ENCODE assay signal across 16 cellular contexts in genomic region chr13:112779856-112780604, GRCh38.
DNase-seq lines count a peak whose midpoint lies in the region.
"Had no signal": no experiment of that assay in that cellular context is flagged by ENCODE, and none has a peak within 500 bp of the region (broad histone marks: within the 10 kb centered on the region; RNA-seq: fewer than 3 reads in every experiment).

No MANE protein-coding gene starts in this region.

- H4K8ac ChIP-seq in trophoblast cell (ENCODE audit: low read depth, low read length), result no peak overlapping the region

- H4K12ac ChIP-seq in trophoblast cell (ENCODE audit: low read depth, low read length), result no peak overlapping the region

- no peak overlapping the region for H3K4me3 ChIP-seq in trophoblast cell (ENCODE audit: low read depth, low read length)

- no peak overlapping the region for H2AFZ ChIP-seq in trophoblast cell (ENCODE audit: insufficient read depth, low read length, poor library complexity)

- H3K9me3 ChIP-seq in trophoblast cell (ENCODE audit: insufficient read depth, low read depth, low read length), result no peaks in the 10 kb centered on the region

- H3K27me3 ChIP-seq in trophoblast cell (ENCODE audit: insufficient read depth, low read length), result no peaks in the 10 kb centered on the region

- H2AK5ac ChIP-seq in trophoblast cell (ENCODE audit: low read length), result no peak overlapping the region

- no peak overlapping the region for H3K9ac ChIP-seq in trophoblast cell (ENCODE audit: low read length)

- H3K4me1 ChIP-seq in trophoblast cell (ENCODE audit: control insufficient read depth in 1 of 2, insufficient read depth in 2 of 2, low read length in 2 of 2), result peaks cover 23 to 30% of the 10 kb centered on the region in 2 experiments

- no peak overlapping the region for H3K4me2 ChIP-seq in trophoblast cell (ENCODE audit: low read length)

- H3K14ac ChIP-seq in trophoblast cell (ENCODE audit: low read length), result no peak overlapping the region

- peak overlapping the region; percentile 13 for H4K91ac ChIP-seq in trophoblast cell (ENCODE audit: low read depth, low read length)

- peak overlapping the region; percentile 15 for H3K18ac ChIP-seq in trophoblast cell (ENCODE audit: low read length)

- WGBS in trophoblast cell (ENCODE audit: extremely low coverage, insufficient coverage, insufficient read length), result no CpG with 5 or more reads among the region's 23 CpGs

- no peak overlapping the region for H2BK5ac ChIP-seq in trophoblast cell (ENCODE audit: low read depth, low read length, poor library complexity)

- H2BK120ac ChIP-seq in trophoblast cell (ENCODE audit: insufficient read depth, low read length, poor library complexity), result no peak overlapping the region

- DNase-seq in activated CD8-positive, alpha-beta memory T cell treated with anti-CD3 and anti-CD28 coated beads, Interleukin-2, amount 50 U/mL, for 48 hours, result peak; percentile 25
- no peak for DNase-seq in activated CD8-positive, alpha-beta memory T cell treated with anti-CD3 and anti-CD28 coated beads, Interleukin-2, amount 50 U/mL, for 4 hours
- DNase-seq in M059J (ENCODE audit: low read depth) (peak; percentile 18), glomerular visceral epithelial cell (ENCODE audit: extremely low spot score) (peak; percentile 46), trophoblast cell (peak in 1 of 2 donors; percentile 64), NCI-H1105 (lab: John Stamatoyannopoulos, UW) (no peak), inferior parietal cortex (ENCODE audit: extremely low spot score) (no peak), SIG-M5 treated with dmso at 0.1 percent for 504 hours (lab: John Stamatoyannopoulos, UW; ENCODE audit: unreplicated experiment) (no peak)
- DNase-seq: activated CD4-positive, alpha-beta T cell treated with anti-CD3 and anti-CD28 coated beads, Interleukin-2, amount 50 U/mL, for 4 hours; amygdala; CD8-positive, alpha-beta memory T cell; cortex of kidney; MV-4-11; Right ventricle myocardium superior; stimulated activated CD4-positive, alpha-beta T cell treated with anti-CD3 and anti-CD28 coated beads, Interleukin-2, amount 100 ng/mL, for 24 hours; T-helper 9 cell had no signal

- no peak overlapping the region for H2BK12ac ChIP-seq in trophoblast cell (ENCODE audit: low read length)

- no peak overlapping the region for H3K4ac ChIP-seq in trophoblast cell (ENCODE audit: low read depth, low read length)

- no peaks in the 10 kb centered on the region for H3K79me1 ChIP-seq in trophoblast cell (ENCODE audit: low read length)

- peaks cover 1% of the 10 kb centered on the region in 2 experiments for H3K36me3 ChIP-seq in trophoblast cell (ENCODE audit: control insufficient read depth in 1 of 2, insufficient read depth in 2 of 2, low read length in 2 of 2)

- no peak overlapping the region for H3K27ac ChIP-seq in trophoblast cell (ENCODE audit: low read depth, low read length)

- H3K23ac ChIP-seq in trophoblast cell (ENCODE audit: low read length), result no peak overlapping the region

- H3K79me2 ChIP-seq in trophoblast cell (ENCODE audit: control insufficient read depth, insufficient read depth, low read length, poor library complexity), result peaks cover 5% of the 10 kb centered on the region

Comparison
In these comparisons a context has a peak if more than half of its experiments do, and no peak if none do; other contexts are left out.
1. DNase-seq: peak in activated CD8-positive, alpha-beta memory T cell treated with anti-CD3 and anti-CD28 coated beads, Interleukin-2, amount 50 U/mL, for 48 hours (single experiment), M059J (single experiment) and glomerular visceral epithelial cell (single experiment); none in activated CD8-positive, alpha-beta memory T cell treated with anti-CD3 and anti-CD28 coated beads, Interleukin-2, amount 50 U/mL, for 4 hours (single experiment), NCI-H1105 (single experiment), inferior parietal cortex (single experiment) and SIG-M5 treated with dmso at 0.1 percent for 504 hours (single experiment).